15 cellular contexts compared by ENCODE assay signal in genomic region chr9:93699650-93700049, GRCh38.
DNase-seq lines count a peak whose midpoint lies in the region; ATAC-seq and TF ChIP-seq lines count a peak whose summit lies in the region.
"Had no signal": no experiment of that assay in that cellular context is flagged by ENCODE, and none has a peak within 500 bp of the region (broad histone marks: within the 10 kb centered on the region; RNA-seq: fewer than 3 reads in every experiment).

No MANE protein-coding gene starts in this region.

- 78 to 83% methylated on average over 3 of the region's 3 CpGs for WGBS in lung, 2 donors
- WGBS in esophagus squamous epithelium, 2 donors = 100% methylated on average over 2 of the region's 3 CpGs; no CpG with 5 or more reads in 1 of the 2 donors

- TF ChIP-seq CTCF in lung (IDR thresholded peaks at IDR 0.05; ENCODE audit: control extremely low read depth, extremely low read depth) (no peak), esophagus squamous epithelium (IDR thresholded peaks at IDR 0.05) (no peak)

- H3K36me3 ChIP-seq in BLaER1 (no peaks in the 10 kb centered on the region), lung (ENCODE audit: control insufficient read depth in 2 of 2, insufficient read depth in 2 of 2, low read length in 2 of 2) (no peaks in the 10 kb centered on the region), esophagus squamous epithelium (no peaks in the 10 kb centered on the region)

- no peak for ATAC-seq in lung (ENCODE audit: insufficient read depth, low FRiP score)
- no peak for ATAC-seq in HG03280 (IDR thresholded peaks at IDR 0.05; ENCODE audit: unreplicated experiment)

- H4K20me1 ChIP-seq in BLaER1 = no peaks in the 10 kb centered on the region

- H3K4me3 ChIP-seq in BLaER1 (no peak overlapping the region), lung (no peak overlapping the region), esophagus squamous epithelium (no peak overlapping the region)
- H3K4me3 ChIP-seq: PC-9 had no signal

- no peak overlapping the region; the same call in 1 of the 2 replicates for H3K9ac ChIP-seq in BLaER1

- intact Hi-C loops in esophagus squamous epithelium (cut with DNase I) = no loop called here

- H3K27me3 ChIP-seq in BLaER1 (no peaks in the 10 kb centered on the region), lung (ENCODE audit: control insufficient read depth, insufficient read depth) (no peaks in the 10 kb centered on the region), esophagus squamous epithelium (peaks cover 0 to 8% (median 0%) of the 10 kb centered on the region in 4 donors)

- H3K9me3 ChIP-seq in BLaER1 = peaks cover 29% of the 10 kb centered on the region
- peaks cover 0 to 20% of the 10 kb centered on the region in 2 donors for H3K9me3 ChIP-seq in lung (ENCODE audit: control insufficient read depth in 2 of 2, insufficient read depth in 1 of 2, low read length in 1 of 2)
- peaks cover 0 to 8% (median 0%) of the 10 kb centered on the region in 3 donors for H3K9me3 ChIP-seq in esophagus squamous epithelium

- no peak for TF ChIP-seq POLR2A in esophagus squamous epithelium (IDR thresholded peaks at IDR 0.05)

- H3K27ac ChIP-seq in BLaER1 (peak overlapping the region; percentile 65; the same call in 1 of the 2 replicates), lung (ENCODE audit: low read depth in 1 of 2, low read length in 1 of 2) (no peak overlapping the region), esophagus squamous epithelium (no peak overlapping the region)
- H3K27ac ChIP-seq: PC-9 had no signal

- peak overlapping the region; percentile 79 for H3K4me2 ChIP-seq in BLaER1
- H3K4me2 ChIP-seq: PC-9 had no signal

- H3K4me1 ChIP-seq in BLaER1 (peaks cover 35% of the 10 kb centered on the region), lung (ENCODE audit: control insufficient read depth in 2 of 2, insufficient read depth in 2 of 2, low read length in 2 of 2) (no peaks in the 10 kb centered on the region), esophagus squamous epithelium (no peaks in the 10 kb centered on the region)

- DNase-seq in MV-4-11 (lab: John Stamatoyannopoulos, UW) = peak; percentile 7
- DNase-seq in NCI-H2107 treated with DMSO at 0.1 percent for 48 hours (lab: John Stamatoyannopoulos, UW; ENCODE audit: unreplicated experiment) = peak; percentile 60
- peak; percentile 24 for DNase-seq in lung (ENCODE audit: low spot score)
- no peak for DNase-seq in esophagus squamous epithelium (lab: John Stamatoyannopoulos, UW)
- no peak for DNase-seq in effector CD4-positive, alpha-beta T cell
- DNase-seq in GM19240 (ENCODE audit: insufficient read length, low spot score) = no peak
- DNase-seq: C1 segment of cervical spinal cord, GF-D8, HFFc6, KBM-7, NCI-H1694, NCI-H526 treated with DMSO at 0.1 percent for 48 hours, PC-9 had no signal

Comparison
In these comparisons a context has a peak if more than half of its experiments do, and no peak if none do; other contexts are left out.
1. DNase-seq: peak in MV-4-11 (single experiment), NCI-H2107 treated with DMSO at 0.1 percent for 48 hours (single experiment) and lung (single experiment); none in esophagus squamous epithelium (single experiment), effector CD4-positive, alpha-beta T cell (single experiment) and GM19240 (single experiment).